ENCODE assay signal across 10 cellular contexts in genomic region chr2:189982777-189983394, GRCh38.
A peak's percentile ranks its signal among the peaks of the same experiment; 100 is the strongest.
DNase-seq lines count a peak whose midpoint lies in the region; ATAC-seq, FAIRE-seq and TF ChIP-seq lines count a peak whose summit lies in the region.
"Had no signal": no experiment of that assay in that cellular context is flagged by ENCODE, and none has a peak within 500 bp of the region (broad histone marks: within the 10 kb centered on the region; RNA-seq: fewer than 3 reads in every experiment).

No MANE protein-coding gene starts in this region.

- no peaks in the 10 kb centered on the region for H3K36me3 Mint-ChIP-seq in activated naive CD4-positive, alpha-beta T cell treated with anti-CD3 and anti-CD28 coated beads, Interleukin-2, amount 50 U/mL, for 24 hours

- no peaks in the 10 kb centered on the region for H3K23me2 ChIP-seq in H1 (ENCODE audit: low read depth, low read length)

- no peak overlapping the region for H3K56ac ChIP-seq in H1 (replicated peaks; ENCODE audit: insufficient read length, low read depth, low read length)

- H3K9ac ChIP-seq in Loucy (ENCODE audit: low read depth, low read length, poor library complexity, severe bottlenecking) (no peak overlapping the region), H1 (replicated peaks in 1 of 4; ENCODE audit: extremely low read depth in 1 of 4, low read depth in 3 of 4, low read length in 3 of 4) (no peak overlapping the region), smooth muscle cell (ENCODE audit: low read depth) (no peak overlapping the region)

- TF ChIP-seq EP300 in H1 (IDR thresholded peaks at IDR 0.05; ENCODE audit: borderline replicate concordance in 1 of 2, low read depth in 2 of 2, low read length in 2 of 2) (no peak), gastroesophageal sphincter (IDR thresholded peaks at IDR 0.05) (no peak)

- H3K23ac ChIP-seq in H1 (ENCODE audit: insufficient read length): no peak overlapping the region

- H3K79me1 ChIP-seq in H1 (ENCODE audit: low read depth, low read length): no peaks in the 10 kb centered on the region

- no peak overlapping the region for H2BK12ac ChIP-seq in H1 (ENCODE audit: low read depth, low read length)

- H3K4me3 ChIP-seq in Loucy (ENCODE audit: low read length, poor library complexity, severe bottlenecking): no peak overlapping the region
- no peak overlapping the region for H3K4me3 ChIP-seq in H1 (ENCODE audit: extremely low read depth in 1 of 4, insufficient read depth in 2 of 4, low read depth in 3 of 4, low read length in 4 of 4)
- H3K4me3 ChIP-seq in smooth muscle cell: no peak overlapping the region
- H3K4me3 ChIP-seq in gastroesophageal sphincter: no peak overlapping the region
- H3K4me3 ChIP-seq: pancreas had no signal

- H2BK120ac ChIP-seq in H1 (replicated peaks; ENCODE audit: low read depth, low read length): no peak overlapping the region

- H3K18ac ChIP-seq in H1 (ENCODE audit: extremely low read depth, low read length): no peak overlapping the region

- DNase-seq in activated naive CD4-positive, alpha-beta T cell (lab: John Stamatoyannopoulos, UW): no peak
- DNase-seq in H1 (ENCODE audit: low read depth in 1 of 2, low spot score in 2 of 2) (peak in 1 of 2 experiments; percentile 45), smooth muscle cell (lab: John Stamatoyannopoulos, UW; ENCODE audit: unreplicated experiment) (no peak), NCI-H345 treated with DMSO at 0.1 percent for 48 hours (lab: John Stamatoyannopoulos, UW; ENCODE audit: unreplicated experiment) (no peak)
- DNase-seq: activated CD8-positive, alpha-beta memory T cell treated with anti-CD3 and anti-CD28 coated beads, Interleukin-2, amount 50 U/mL, for 48 hours; pancreas had no signal

- H3K4me2 ChIP-seq in Loucy (ENCODE audit: low read depth, low read length, poor library complexity, severe bottlenecking): no peak overlapping the region
- H3K4me2 ChIP-seq in H1 (ENCODE audit: insufficient read depth in 1 of 2, low read depth in 2 of 2, low read length in 2 of 2): no peak overlapping the region
- no peak overlapping the region for H3K4me2 ChIP-seq in smooth muscle cell

- H4K91ac ChIP-seq in H1 (replicated peaks; ENCODE audit: insufficient read length, low read length): no peak overlapping the region

- 74% methylated on average over 5 of the region's 5 CpGs; no CpG with 5 or more reads in 1 of the 2 experiments for WGBS in H1 (ENCODE audit: extremely low coverage in 1 of 2, insufficient coverage in 1 of 2, insufficient read length in 1 of 2, insufficient replicate concordance in 2 of 2, low coverage in 1 of 2, low lambda C conversion rate in 2 of 2, missing lambda C conversion rate in 1 of 2), 2 experiments
- 71% methylated on average over 5 of the region's 5 CpGs for WGBS in smooth muscle cell (ENCODE audit: low lambda C conversion rate)
- 61 to 100% methylated on average over 1 to 5 of the region's 5 CpGs for WGBS in gastroesophageal sphincter (ENCODE audit: low coverage in 1 of 2), 2 donors

- peak; percentile 70 for TF ChIP-seq CTCF in Loucy (conservative IDR thresholded peaks at IDR 0.05; ENCODE audit: low read length)
- TF ChIP-seq CTCF in H1 (IDR thresholded peaks at IDR 0.05; ENCODE audit: control extremely low read depth in 1 of 3, insufficient read depth in 1 of 3, low read depth in 1 of 3, low read length in 3 of 3): peak; percentile 1 to 78 (median 61)
- TF ChIP-seq CTCF in smooth muscle cell (IDR thresholded peaks at IDR 0.05; ENCODE audit: borderline replicate concordance, insufficient read depth, poor library complexity, severe bottlenecking): peak; percentile 16
- TF ChIP-seq CTCF in gastroesophageal sphincter (IDR thresholded peaks at IDR 0.05): no peak

- peak overlapping the region; percentile 12 for H3K27ac Mint-ChIP-seq in activated naive CD4-positive, alpha-beta T cell treated with anti-CD3 and anti-CD28 coated beads, Interleukin-2, amount 50 U/mL, for 24 hours

- no peak overlapping the region for H4K5ac ChIP-seq in H1 (ENCODE audit: insufficient read length, low read depth, low read length)

- H2BK5ac ChIP-seq in H1 (ENCODE audit: low read depth, low read length): no peak overlapping the region

- FAIRE-seq in H1 (lab: Jason Lieb, UNC): peak; percentile 79
- FAIRE-seq: pancreas had no signal

- H3F3A ChIP-seq in Loucy (ENCODE audit: low read depth): no peaks in the 10 kb centered on the region
- no peaks in the 10 kb centered on the region for H3F3A ChIP-seq in smooth muscle cell (ENCODE audit: low read depth)

- no peak overlapping the region for H2BK15ac ChIP-seq in H1 (ENCODE audit: low read length)

- no peaks in the 10 kb centered on the region for H3K9me2 ChIP-seq in Loucy (replicated peaks; ENCODE audit: low read depth, low read length)

- H3K4me3 Mint-ChIP-seq in activated naive CD4-positive, alpha-beta T cell treated with anti-CD3 and anti-CD28 coated beads, Interleukin-2, amount 50 U/mL, for 24 hours: no peak overlapping the region

- H3K27me3 Mint-ChIP-seq in activated naive CD4-positive, alpha-beta T cell treated with anti-CD3 and anti-CD28 coated beads, Interleukin-2, amount 50 U/mL, for 24 hours: peaks cover 8% of the 10 kb centered on the region

- no peak overlapping the region for H2AK5ac ChIP-seq in H1 (ENCODE audit: low read depth, low read length)

- H3K4me1 ChIP-seq in Loucy (ENCODE audit: insufficient read depth, low read length, poor library complexity, severe bottlenecking): no peaks in the 10 kb centered on the region
- H3K4me1 ChIP-seq in H1 (replicated peaks in 1 of 4; ENCODE audit: control insufficient read depth in 3 of 4, insufficient read depth in 4 of 4, low read length in 3 of 4): no peaks in the 10 kb centered on the region
- H3K4me1 ChIP-seq in smooth muscle cell (ENCODE audit: low read depth): no peaks in the 10 kb centered on the region
- H3K4me1 ChIP-seq in gastroesophageal sphincter: no peaks in the 10 kb centered on the region
- H3K4me1 ChIP-seq: pancreas had no signal

- H3K27ac ChIP-seq in H1 (ENCODE audit: low read depth, low read length) (no peak overlapping the region), smooth muscle cell (ENCODE audit: low read depth) (no peak overlapping the region), gastroesophageal sphincter (no peak overlapping the region)
- H3K27ac ChIP-seq: pancreas had no signal

- H3K4ac ChIP-seq in H1 (replicated peaks; ENCODE audit: insufficient read length, low read depth, low read length): no peak overlapping the region

- H3K36me3 ChIP-seq in Loucy (ENCODE audit: insufficient read depth, low read length) (no peaks in the 10 kb centered on the region), H1 (ENCODE audit: control insufficient read depth in 2 of 4, insufficient read depth in 4 of 4, low read length in 3 of 4) (no peaks in the 10 kb centered on the region; a peak in 1 of 8 replicates), smooth muscle cell (ENCODE audit: low read depth) (no peaks in the 10 kb centered on the region), gastroesophageal sphincter (no peaks in the 10 kb centered on the region)
- H3K36me3 ChIP-seq: pancreas had no signal

- POLR2A ChIA-PET in H1 (lab: Charles Lee; ENCODE audit: partially characterized antibody): no interaction called here

- no peak overlapping the region for H3K14ac ChIP-seq in H1 (ENCODE audit: insufficient read length)

- H3K27me3 ChIP-seq in Loucy (ENCODE audit: insufficient read depth, low read length, poor library complexity, severe bottlenecking): no peaks in the 10 kb centered on the region
- no peaks in the 10 kb centered on the region for H3K27me3 ChIP-seq in H1 (replicated peaks in 1 of 4; ENCODE audit: control insufficient read depth in 3 of 4, extremely low read depth in 1 of 4, insufficient read depth in 3 of 4, low read length in 3 of 4)
- H3K27me3 ChIP-seq in smooth muscle cell (ENCODE audit: low read depth): no peaks in the 10 kb centered on the region
- H3K27me3 ChIP-seq in gastroesophageal sphincter: no peaks in the 10 kb centered on the region
- H3K27me3 ChIP-seq: pancreas had no signal

- H4K8ac ChIP-seq in H1 (ENCODE audit: extremely low read depth, insufficient read depth, low read length): no peak overlapping the region

- no peak overlapping the region for H2BK20ac ChIP-seq in H1 (ENCODE audit: low read length)

- no peak for ATAC-seq in gastroesophageal sphincter
- ATAC-seq in GM21528 (IDR thresholded peaks at IDR 0.05; ENCODE audit: low FRiP score, unreplicated experiment): no peak
- ATAC-seq: pancreas had no signal

- TF ChIP-seq RAD21 in H1 (IDR thresholded peaks at IDR 0.05 in 1 of 2, conservative IDR thresholded peaks at IDR 0.05 in 1 of 2; ENCODE audit: low read depth in 2 of 2, low read length in 2 of 2): peak; percentile 82 to 83

- H3K4me1 Mint-ChIP-seq in activated naive CD4-positive, alpha-beta T cell treated with anti-CD3 and anti-CD28 coated beads, Interleukin-2, amount 50 U/mL, for 24 hours: no peaks in the 10 kb centered on the region

- peaks cover 23% of the 10 kb centered on the region for H3K9me3 Mint-ChIP-seq in activated naive CD4-positive, alpha-beta T cell treated with anti-CD3 and anti-CD28 coated beads, Interleukin-2, amount 50 U/mL, for 24 hours

- H3K9me3 ChIP-seq in Loucy (ENCODE audit: insufficient read depth, low read depth, low read length) (peaks cover 20% of the 10 kb centered on the region; the same call in 1 of the 2 replicates), H1 (ENCODE audit: insufficient read depth in 2 of 2, low read depth in 1 of 2, low read length in 1 of 2) (peaks cover 17 to 26% of the 10 kb centered on the region in 2 experiments), smooth muscle cell (replicated peaks; ENCODE audit: low read depth) (peaks cover 10% of the 10 kb centered on the region), gastroesophageal sphincter (peaks cover 0 to 47% (median 0%) of the 10 kb centered on the region in 3 donors)
- H3K9me3 ChIP-seq: pancreas had no signal

- H2AFZ ChIP-seq in Loucy (ENCODE audit: low read length): no peak overlapping the region
- H2AFZ ChIP-seq in H1 (ENCODE audit: low read length): no peak overlapping the region
- H2AFZ ChIP-seq in smooth muscle cell (ENCODE audit: low read depth): no peak overlapping the region

- H4K20me1 ChIP-seq in Loucy (ENCODE audit: insufficient read depth, low read length, poor library complexity, severe bottlenecking) (no peaks in the 10 kb centered on the region), H1 (replicated peaks in 1 of 2; ENCODE audit: control insufficient read depth in 1 of 2, insufficient read depth in 2 of 2, low read length in 2 of 2) (no peaks in the 10 kb centered on the region), smooth muscle cell (ENCODE audit: low read depth) (no peaks in the 10 kb centered on the region)

- TF ChIP-seq POLR2A in H1 (IDR thresholded peaks at IDR 0.05; ENCODE audit: control extremely low read depth in 1 of 2, low read depth in 2 of 2, low read length in 2 of 2): no peak
- TF ChIP-seq POLR2A in gastroesophageal sphincter (IDR thresholded peaks at IDR 0.05): no peak

- CTCF ChIA-PET in H1 (lab: Charles Lee; ENCODE audit: partially characterized antibody): interaction anchor here (0.6 to 2.7 kb wide), 23 partner anchors 11 to 498 kb away, joined by 3 to 13 read pairs (median 4); no protein-coding TSS in a partner anchor

- H3K79me2 ChIP-seq in Loucy (ENCODE audit: insufficient read depth, low read length) (no peaks in the 10 kb centered on the region), H1 (ENCODE audit: control insufficient read depth in 1 of 2, insufficient read depth in 2 of 2, low read length in 2 of 2) (no peaks in the 10 kb centered on the region), smooth muscle cell (ENCODE audit: low read depth) (no peaks in the 10 kb centered on the region)

TF ChIP-seq in H1, 55 proteins besides CTCF, POLR2A, EP300 and RAD21 (continues in another document):
- TF ChIP-seq NRF1 (IDR thresholded peaks at IDR 0.05; ENCODE audit: low read depth, low read length): no peak

Comparison
In these comparisons a context has a peak if more than half of its experiments do, and no peak if none do; other contexts are left out.
1. CTCF ChIP-seq: peak in Loucy (single experiment), H1 (3 of 3) and smooth muscle cell (single experiment); none in gastroesophageal sphincter (0 of 4).